7 cellular contexts compared by ENCODE assay signal in genomic region chr3:168088106-168088722, GRCh38. TPM values are rescaled to one million over a fixed set of nuclear protein-coding genes. Genes with fewer than 3 reads are reported as not detected.
DNase-seq lines count a peak whose midpoint lies in the region; ATAC-seq, FAIRE-seq and TF ChIP-seq lines count a peak whose summit lies in the region.

No MANE protein-coding gene starts in this region.

- POLR2A ChIA-PET in K562 (lab: Yijun Ruan, JAX) = no interaction called here

- H2AFZ ChIP-seq in K562 (ENCODE audit: low read depth, low read length) = peak overlapping the region; percentile 0; the same call in 1 of the 2 replicates

- CTCF ChIA-PET in K562 (lab: Yijun Ruan, JAX; ENCODE audit: low intra/inter-chr PET ratio) = no interaction called here

- no peaks in the 10 kb centered on the region for H3K9me1 ChIP-seq in K562 (ENCODE audit: control insufficient read depth, insufficient read depth, low read length)

- H3K4me3 ChIP-seq in K562 = no peak overlapping the region
- no peak overlapping the region for H3K4me3 ChIP-seq in prostate gland

- peaks cover 99% of the 10 kb centered on the region for H3K79me2 ChIP-seq in K562 (ENCODE audit: control insufficient read depth, insufficient read depth, low read length)

- H3K36me3 ChIP-seq in K562 (ENCODE audit: control insufficient read depth, insufficient read depth, low read length) (peaks cover 3% of the 10 kb centered on the region; the same call in 1 of the 3 replicates), prostate gland (no peaks in the 10 kb centered on the region)

- H3K4me2 ChIP-seq in K562 (ENCODE audit: insufficient read depth, low read length) = peak overlapping the region; percentile 22

- 4% methylated on average over 3 of the region's 3 CpGs for WGBS in K562 (ENCODE audit: insufficient coverage, low coverage, missing lambda C conversion rate)
- WGBS in prostate gland = 79% methylated on average over 3 of the region's 3 CpGs

- peaks cover 0 to 76% of the 10 kb centered on the region in 2 experiments; a peak in 4 of 5 replicates for H3K4me1 ChIP-seq in K562 (replicated peaks in 1 of 2; ENCODE audit: control insufficient read depth in 2 of 2, insufficient read depth in 2 of 2, low read length in 2 of 2)
- no peaks in the 10 kb centered on the region for H3K4me1 ChIP-seq in prostate gland (replicated peaks)

- in situ Hi-C loops in K562 (cut with MboI) = no loop called here

- BruUV-seq in K562 (replicated peaks; lab: Mats Ljungman, UMichigan) = no TSS peak

- peak overlapping the region; percentile 50; the same call in 1 of the 3 replicates for H3K27ac ChIP-seq in K562 (ENCODE audit: extremely low read depth, low read depth, low read length)
- H3K27ac ChIP-seq in prostate gland = no peak overlapping the region

- TF ChIP-seq RAD21 in K562 (CRISPR knock-in tag; conservative IDR thresholded peaks at IDR 0.05 in 1 of 2, IDR thresholded peaks at IDR 0.05 in 1 of 2) = peak in 1 of 2 experiments; percentile 14; a peak in 1 of 4 replicates

- 0 out of 2 replicates have a peak, but pooled peaks cover under 1% of the 10 kb centered on the region for H4K20me1 ChIP-seq in K562 (replicated peaks; ENCODE audit: control insufficient read depth, insufficient read depth, low read length)

- peak; percentile 86 for FAIRE-seq in K562 (lab: Jason Lieb, UNC)
- no peak for FAIRE-seq in frontal cortex (lab: Jason Lieb, UNC)

- peak; percentile 9 to 62 (median 49); a peak in 3 of 6 replicates for TF ChIP-seq CTCF in K562 (IDR thresholded peaks at IDR 0.05 in 2 of 3, conservative IDR thresholded peaks at IDR 0.05 in 1 of 3; ENCODE audit: insufficient read depth in 2 of 3, low read depth in 1 of 3, low read length in 3 of 3)
- TF ChIP-seq CTCF in prostate gland (IDR thresholded peaks at IDR 0.05) = no peak

- H3K9me3 ChIP-seq in K562 (replicated peaks; ENCODE audit: control insufficient read depth, insufficient read depth, low read depth, low read length) = no peaks in the 10 kb centered on the region
- H3K9me3 ChIP-seq in prostate gland = no peaks in the 10 kb centered on the region

- H3K9ac ChIP-seq in K562 (ENCODE audit: insufficient read depth in 1 of 2, low read depth in 2 of 2, low read length in 2 of 2) = peak overlapping the region in 1 of 2 experiments; percentile 26; a peak in 2 of 4 replicates

- intact Hi-C loops in K562 (cut with micrococcal nuclease) (no loop called here), prostate gland (cut with DNase I) (no loop called here)

- H3K27me3 Mint-ChIP-seq in stimulated activated naive CD8-positive, alpha-beta T cell treated with anti-CD3 and anti-CD28 coated beads, Interleukin-15, amount 100 ng/mL, for 72 hours = peaks cover 58% of the 10 kb centered on the region

- H3K27me3 ChIP-seq in K562 (ENCODE audit: control insufficient read depth in 2 of 2, insufficient read depth in 2 of 2, low read length in 2 of 2) = no peaks in the 10 kb centered on the region
- H3K27me3 ChIP-seq in prostate gland (replicated peaks; ENCODE audit: insufficient read depth) = no peaks in the 10 kb centered on the region

- no peak for TF ChIP-seq EP300 in K562 (IDR thresholded peaks at IDR 0.05; ENCODE audit: low read length)

- H3K27ac Mint-ChIP-seq in stimulated activated naive CD8-positive, alpha-beta T cell treated with anti-CD3 and anti-CD28 coated beads, Interleukin-15, amount 100 ng/mL, for 72 hours = no peak overlapping the region

- H3K4me1 Mint-ChIP-seq in stimulated activated naive CD8-positive, alpha-beta T cell treated with anti-CD3 and anti-CD28 coated beads, Interleukin-15, amount 100 ng/mL, for 72 hours = peaks cover 16% of the 10 kb centered on the region

- ATAC-seq in GM18499 (IDR thresholded peaks at IDR 0.05; ENCODE audit: insufficient read depth, unreplicated experiment) (peak; percentile 54), GM21619 (IDR thresholded peaks at IDR 0.05; ENCODE audit: unreplicated experiment) (peak; percentile 65), HG03575 (IDR thresholded peaks at IDR 0.05; ENCODE audit: extremely low read depth, insufficient number of reproducible peaks, low FRiP score, unreplicated experiment) (peak; percentile 53), K562 (peak; percentile 70)
- ATAC-seq in stimulated activated naive CD8-positive, alpha-beta T cell treated with anti-CD3 and anti-CD28 coated beads, Interleukin-15, amount 100 ng/mL, for 72 hours = peak; percentile 54

- H3K9me3 Mint-ChIP-seq in stimulated activated naive CD8-positive, alpha-beta T cell treated with anti-CD3 and anti-CD28 coated beads, Interleukin-15, amount 100 ng/mL, for 72 hours = no peaks in the 10 kb centered on the region

- no peak overlapping the region for H3K4me3 Mint-ChIP-seq in stimulated activated naive CD8-positive, alpha-beta T cell treated with anti-CD3 and anti-CD28 coated beads, Interleukin-15, amount 100 ng/mL, for 72 hours

- TF ChIP-seq POLR2A in K562 (conservative IDR thresholded peaks at IDR 0.05) (no peak), prostate gland (IDR thresholded peaks at IDR 0.05) (no peak)

- peak in 2 of 4 experiments; percentile 34 to 64 for DNase-seq in K562 (ENCODE audit: extremely low read depth in 1 of 4, low spot score in 3 of 4)
- no peak for DNase-seq in stimulated activated naive CD8-positive, alpha-beta T cell treated with anti-CD3 and anti-CD28 coated beads, Interleukin-15, amount 100 ng/mL, for 72 hours
- DNase-seq in prostate gland (ENCODE audit: low spot score) = no peak
- DNase-seq in frontal cortex (ENCODE audit: low spot score in 2 of 2) = no peak

TF ChIP-seq in K562, 482 proteins besides CTCF, POLR2A, EP300 and RAD21 (continues in another document):
- no peak for TF ChIP-seq POLR2AphosphoS5 (IDR thresholded peaks at IDR 0.05; ENCODE audit: control insufficient read depth, insufficient read depth, low read depth, low read length)
- no peak for TF ChIP-seq ZNF3 (CRISPR knock-in tag; IDR thresholded peaks at IDR 0.05)
- no peak for TF ChIP-seq ZNF316 (IDR thresholded peaks at IDR 0.05)
- TF ChIP-seq ZNF174 (CRISPR knock-in tag; IDR thresholded peaks at IDR 0.05) = no peak
- TF ChIP-seq GATAD2A (IDR thresholded peaks at IDR 0.05) = no peak
- no peak for TF ChIP-seq SMARCB1 (IDR thresholded peaks at IDR 0.05; ENCODE audit: insufficient read length, low read depth)
- no peak for TF ChIP-seq PML (IDR thresholded peaks at IDR 0.05; ENCODE audit: low read length)
- TF ChIP-seq ZNF699 (CRISPR knock-in tag; IDR thresholded peaks at IDR 0.05; ENCODE audit: insufficient replicate concordance) = no peak
- TF ChIP-seq CBX3 (IDR thresholded peaks at IDR 0.05; ENCODE audit: borderline replicate concordance in 1 of 2, low read length in 2 of 2) = no peak
- 0 out of 4 replicates have a peak, but pooled peaks of 1 of the 2 experiments have one; percentile 13 for TF ChIP-seq KDM1A (IDR thresholded peaks at IDR 0.05)
- no peak for TF ChIP-seq ZBED1 (IDR thresholded peaks at IDR 0.05)
- no peak for TF ChIP-seq ZHX1 (conservative IDR thresholded peaks at IDR 0.05; ENCODE audit: low read length)
- TF ChIP-seq MAFG (tag; conservative IDR thresholded peaks at IDR 0.05) = no peak
- no peak for TF ChIP-seq TAF7 (tag; IDR thresholded peaks at IDR 0.05)
- no peak for TF ChIP-seq THAP7 (CRISPR knock-in tag; IDR thresholded peaks at IDR 0.05)
- no peak for TF ChIP-seq NFRKB (IDR thresholded peaks at IDR 0.05; ENCODE audit: low read depth)

RNA-seq across cellular contexts. Expression of gene GOLIM4, which starts 7.5 kb away (rescaled TPM):
- 19.0 and 64.7 TPM in 2 replicates for total RNA-seq in K562 (2011; cell fraction: chromatin; rRNA removed; ENCODE audit: low replicate concordance)
- 22.7 and 26.3 TPM in 2 replicates for total RNA-seq in K562 (2011; cell fraction: nucleolus; rRNA removed)
- total RNA-seq in K562 (2011; cell fraction: nucleoplasm; rRNA removed) = 35.1 and 43.4 TPM in 2 replicates
- 39.4 and 43.7 TPM in 2 replicates for total RNA-seq in K562 (2014; rRNA removed)
- 31.9 and 36.8 TPM in 2 replicates for total RNA-seq in K562 (2014; rRNA removed; fragmentation: Illumina TruSeq; extraction: Trizol)
- total RNA-seq in K562 (2015; rRNA removed; fragmentation: Illumina TruSeq; extraction: Trizol) = 36.0 TPM in 2 replicates
- total RNA-seq in K562 (2021) = 27.0 and 29.2 TPM in 2 replicates
- 9.3 and 12.8 TPM in 2 replicates for polyA plus RNA-seq in K562 (2011; rRNA removed)
- 7.7 and 9.2 TPM in 2 replicates for polyA plus RNA-seq in K562 (2011; cell fraction: cytosol; rRNA removed)
- polyA plus RNA-seq in K562 (2011; cell fraction: nucleus; rRNA removed) = 16.0 and 16.9 TPM in 2 replicates
- polyA plus RNA-seq in K562 (2012) = 29.7 TPM in 2 replicates
- polyA plus RNA-seq in K562 (2014; fragmentation: Illumina TruSeq; extraction: Trizol) = 32.6 and 37.5 TPM in 2 replicates
- 10 to 100 TPM; 11.3 to 12.0 TPM for polyA plus RNA-seq in K562 (2014; fragmentation: Nextera tagmentation; extraction: Ambion mirVana)
- polyA plus RNA-seq in K562 (2014; rRNA removed) = 20.5 and 31.0 TPM in 2 replicates
- 41.7 and 56.2 TPM in 2 replicates for polyA minus RNA-seq in K562 (2011; rRNA and poly(A)+ RNA removed)
- polyA minus RNA-seq in K562 (2011; cell fraction: cytosol; rRNA and poly(A)+ RNA removed) = 17.6 and 25.5 TPM in 2 replicates
- polyA minus RNA-seq in K562 (2011; cell fraction: nucleus; rRNA and poly(A)+ RNA removed) = 21.0 and 36.3 TPM in 2 replicates
- 10 to 100 TPM; 22.3 to 25.5 TPM for total RNA-seq in prostate gland
- total RNA-seq in frontal cortex = 17.5 TPM

Comparison
In these comparisons a context has a peak if more than half of its experiments do, and no peak if none do; other contexts are left out.
1. CTCF ChIP-seq: peak in K562 (3 of 3); none in prostate gland (0 of 4).
2. Peak in every context shown above with its lines, with median percentiles within 50 percentile points of each other: ATAC-seq.